ENCODE assay signal across 14 cellular contexts in the genomic region with DNA sequence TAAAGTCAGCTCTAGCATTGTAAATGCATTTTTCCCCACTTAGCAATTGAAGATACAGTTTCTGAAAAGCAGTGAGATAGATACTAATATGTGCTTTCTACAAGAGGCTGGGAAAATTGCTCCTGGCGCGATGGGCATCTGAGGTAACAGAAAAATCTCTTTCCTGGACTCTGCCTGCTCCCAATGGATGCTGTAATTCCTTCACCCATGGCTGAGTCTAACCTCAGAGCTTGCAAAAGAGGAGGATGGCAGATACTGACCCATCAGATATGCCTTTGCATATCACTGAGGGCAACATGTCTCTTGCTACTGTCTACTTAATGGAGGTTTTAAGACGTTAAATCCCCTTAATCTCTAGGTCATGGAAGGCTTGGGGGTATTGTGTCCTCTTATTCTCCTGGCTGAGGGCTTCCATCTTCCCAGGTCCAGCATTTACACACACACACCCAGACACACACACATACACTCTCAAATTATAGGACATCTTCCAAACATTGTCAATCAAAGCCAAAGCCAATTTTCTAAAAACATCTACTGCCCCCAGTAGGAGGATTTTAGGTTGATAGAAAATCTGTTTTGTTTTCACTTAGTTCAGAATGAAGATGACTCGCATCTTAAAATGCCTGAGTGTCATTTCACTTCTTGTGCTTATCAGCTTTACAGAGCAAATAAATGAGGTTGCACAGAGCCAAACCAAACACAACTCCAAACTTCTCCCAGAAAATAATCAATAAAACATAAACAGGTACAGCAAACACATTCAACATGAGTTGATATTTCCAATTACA. TPM values are rescaled to one million over a fixed set of nuclear protein-coding genes. Genes with fewer than 3 reads are reported as not detected.
DNase-seq lines count a peak whose midpoint lies in the region; ATAC-seq and TF ChIP-seq lines count a peak whose summit lies in the region.
"Had no signal": no experiment of that assay in that cellular context is flagged by ENCODE, and none has a peak within 500 bp of the region (broad histone marks: within the 10 kb centered on the region; RNA-seq: fewer than 3 reads in every experiment).

No MANE protein-coding gene starts in this region.

- H3F3A ChIP-seq in GM23248 (ENCODE audit: insufficient read depth) = no peaks in the 10 kb centered on the region

- H3K27ac ChIP-seq in GM23248 = no peak overlapping the region
- H3K27ac ChIP-seq: sigmoid colon had no signal

- no peaks in the 10 kb centered on the region for H3K4me1 ChIP-seq in GM23248 (ENCODE audit: insufficient read depth)
- H3K4me1 ChIP-seq: sigmoid colon had no signal

- in situ Hi-C loops in GM23248 (cut with MboI) = no loop called here

- DNase-seq in GM23248 (peak; percentile 28), NCI-H226 (peak; percentile 39), epithelial cell of proximal tubule (ENCODE audit: low read depth) (peak; percentile 61), retinal pigment epithelial cell (ENCODE audit: low read depth) (no peak), DMS79 treated with DMSO at 0.1 percent for 48 hours (lab: John Stamatoyannopoulos, UW) (no peak), NCI-H510A treated with DMSO at 0.1 percent for 48 hours (lab: John Stamatoyannopoulos, UW) (no peak)
- DNase-seq: activated naive CD8-positive, alpha-beta T cell treated with anti-CD3 and anti-CD28 coated beads for 36 hours; glutamatergic neuron; NK-92 treated with Interleukin-12 subunit alpha and Interleukin-12 subunit beta, amount 100 ng/mL, for 24 hours; sigmoid colon had no signal

- no peaks in the 10 kb centered on the region for H3K9me3 ChIP-seq in GM23248 (ENCODE audit: low read depth)
- H3K9me3 ChIP-seq: sigmoid colon had no signal

- no peaks in the 10 kb centered on the region for H3K79me2 ChIP-seq in GM23248 (ENCODE audit: insufficient read depth)

- no peak overlapping the region for H2AFZ ChIP-seq in GM23248

- TF ChIP-seq CTCF in epithelial cell of proximal tubule (conservative IDR thresholded peaks at IDR 0.05; ENCODE audit: low read depth, low read length) = peak; percentile 16
- no peak for TF ChIP-seq CTCF in retinal pigment epithelial cell (conservative IDR thresholded peaks at IDR 0.05; ENCODE audit: low read depth, low read length)

- no peaks in the 10 kb centered on the region for H3K9me2 ChIP-seq in GM23248 (ENCODE audit: insufficient read depth)

- ATAC-seq in HG02763 (IDR thresholded peaks at IDR 0.05; ENCODE audit: unreplicated experiment) = no peak

- H3K9ac ChIP-seq in GM23248 = no peak overlapping the region

- H3K27me3 ChIP-seq in GM23248 (replicated peaks; ENCODE audit: insufficient read depth) = no peaks in the 10 kb centered on the region

- H4K20me1 ChIP-seq in GM23248 (ENCODE audit: insufficient read depth) = no peaks in the 10 kb centered on the region

- H3K4me3 ChIP-seq in GM23248 (no peak overlapping the region), epithelial cell of proximal tubule (ENCODE audit: low read depth, low read length) (no peak overlapping the region), retinal pigment epithelial cell (ENCODE audit: low read length) (peak overlapping the region; percentile 83)
- H3K4me3 ChIP-seq: sigmoid colon had no signal

- WGBS in GM23248 (ENCODE audit: low coverage in 1 of 2, low lambda C conversion rate in 2 of 2, missing lambda C conversion rate in 2 of 2), 2 experiments = 64 to 71% methylated on average over 4 of the region's 4 CpGs

- H3K36me3 ChIP-seq in GM23248 (ENCODE audit: low read depth) = no peaks in the 10 kb centered on the region
- H3K36me3 ChIP-seq: sigmoid colon had no signal

- no peak overlapping the region for H3K4me2 ChIP-seq in GM23248 (ENCODE audit: unreplicated experiment)

RNA-seq across cellular contexts. Expression of a gene that starts 2.4 kb away (rescaled TPM):
- total RNA-seq in GM23248 (2014; rRNA removed; shearing (Covaris generic)) = not detected in 2 replicates
- not detected in 2 replicates for polyA plus RNA-seq in GM23248 (2016; fragmentation: Nextera tagmentation; extraction: Ambion mirVana)
- not detected in 2 replicates for total RNA-seq in epithelial cell of proximal tubule
- total RNA-seq: activated naive CD8-positive, alpha-beta T cell treated with anti-CD3 and anti-CD28 coated beads for 36 hours; LHCN-M2; sigmoid colon; T-helper 2 cell treated with Interferon-gamma antibody and Interleukin-4, amounts not matched to agents 100 ng/mL and 5 ng/mL, for 36 hours; urinary bladder had no signal
- polyA plus RNA-seq: urinary bladder had no signal

Comparison
In these comparisons a context has a peak if more than half of its experiments do, and no peak if none do; other contexts are left out.
1. DNase-seq: peak in GM23248 (single experiment), NCI-H226 (single experiment) and epithelial cell of proximal tubule (single experiment); none in retinal pigment epithelial cell (single experiment), DMS79 treated with DMSO at 0.1 percent for 48 hours (single experiment) and NCI-H510A treated with DMSO at 0.1 percent for 48 hours (single experiment).